Comparison of ENCODE assay signal across 8 cellular contexts in genomic region chr14:104986487-104987164, GRCh38. TPM values are rescaled to one million over a fixed set of nuclear protein-coding genes. Genes with fewer than 3 reads are reported as not detected.
DNase-seq lines count a peak whose midpoint lies in the region; ATAC-seq lines count a peak whose summit lies in the region.
"Had no signal": no experiment of that assay in that cellular context is flagged by ENCODE, and none has a peak within 500 bp of the region (broad histone marks: within the 10 kb centered on the region; RNA-seq: fewer than 3 reads in every experiment).

No MANE protein-coding gene starts in this region.

- ATAC-seq in stimulated activated naive B cell treated with anti-CD40 and anti-IgM and Interleukin-4, amounts not matched to agents 10 μg/mL and 1 μg/mL and 100 μg/mL, for 72 hours (replicated peaks), result no peak
- no peak for ATAC-seq in GM18498 (IDR thresholded peaks at IDR 0.05; ENCODE audit: unreplicated experiment)
- no peak for ATAC-seq in HG02884 (IDR thresholded peaks at IDR 0.05; ENCODE audit: unreplicated experiment)

- no peaks in the 10 kb centered on the region for H3K4me1 ChIP-seq in HUES48 (ENCODE audit: control insufficient read depth, insufficient read depth, low read length)

- H3K4me3 ChIP-seq in HUES48 (ENCODE audit: low read depth, low read length) (peak overlapping the region; percentile 82), iPS-18c (ENCODE audit: insufficient read depth, low read depth, low read length) (peak overlapping the region; percentile 60)

- H3K27ac ChIP-seq in HUES48 (ENCODE audit: low read depth, low read length), result no peak overlapping the region

- peaks cover under 1% of the 10 kb centered on the region for H3K36me3 Mint-ChIP-seq in activated naive CD8-positive, alpha-beta T cell treated with anti-CD3 and anti-CD28 coated beads for 36 hours
- peaks cover 0 to 8% of the 10 kb centered on the region in 2 donors for H3K36me3 Mint-ChIP-seq in stimulated activated naive B cell treated with anti-CD40 and anti-IgM and Interleukin-4, amounts not matched to agents 10 μg/mL and 1 μg/mL and 100 μg/mL, for 72 hours

- H3K27me3 Mint-ChIP-seq in activated naive CD8-positive, alpha-beta T cell treated with anti-CD3 and anti-CD28 coated beads for 36 hours, result no peaks in the 10 kb centered on the region
- peaks cover 0 to 3% of the 10 kb centered on the region in 2 donors for H3K27me3 Mint-ChIP-seq in stimulated activated naive B cell treated with anti-CD40 and anti-IgM and Interleukin-4, amounts not matched to agents 10 μg/mL and 1 μg/mL and 100 μg/mL, for 72 hours

- H3K4me1 Mint-ChIP-seq in activated naive CD8-positive, alpha-beta T cell treated with anti-CD3 and anti-CD28 coated beads for 36 hours, result no peaks in the 10 kb centered on the region
- H3K4me1 Mint-ChIP-seq in stimulated activated naive B cell treated with anti-CD40 and anti-IgM and Interleukin-4, amounts not matched to agents 10 μg/mL and 1 μg/mL and 100 μg/mL, for 72 hours, result peaks cover 16 to 18% of the 10 kb centered on the region in 2 donors

- H3K4me3 Mint-ChIP-seq in activated naive CD8-positive, alpha-beta T cell treated with anti-CD3 and anti-CD28 coated beads for 36 hours, result peak overlapping the region; percentile 69
- H3K4me3 Mint-ChIP-seq in stimulated activated naive B cell treated with anti-CD40 and anti-IgM and Interleukin-4, amounts not matched to agents 10 μg/mL and 1 μg/mL and 100 μg/mL, for 72 hours, result peak overlapping the region; percentile 75 to 86

- no peak for DNase-seq in activated naive CD8-positive, alpha-beta T cell treated with anti-CD3 and anti-CD28 coated beads for 36 hours
- no peak for DNase-seq in stimulated activated naive B cell treated with anti-CD40 and anti-IgM and Interleukin-4, amounts not matched to agents 10 μg/mL and 1 μg/mL and 100 μg/mL, for 72 hours
- DNase-seq in NK-92 treated with Interleukin-12 subunit alpha and Interleukin-12 subunit beta, amount 100 ng/mL, for 24 hours (lab: John Stamatoyannopoulos, UW), result no peak
- DNase-seq: GOT3 had no signal

- no peaks in the 10 kb centered on the region; the same call in 1 of the 2 replicates for H3K27me3 ChIP-seq in HUES48 (ENCODE audit: control insufficient read depth, insufficient read depth, low read length)

- H3K9me3 Mint-ChIP-seq in activated naive CD8-positive, alpha-beta T cell treated with anti-CD3 and anti-CD28 coated beads for 36 hours, result no peaks in the 10 kb centered on the region
- peaks cover 0 to 2% of the 10 kb centered on the region in 2 donors for H3K9me3 Mint-ChIP-seq in stimulated activated naive B cell treated with anti-CD40 and anti-IgM and Interleukin-4, amounts not matched to agents 10 μg/mL and 1 μg/mL and 100 μg/mL, for 72 hours

- no peak overlapping the region for H3K27ac Mint-ChIP-seq in activated naive CD8-positive, alpha-beta T cell treated with anti-CD3 and anti-CD28 coated beads for 36 hours
- H3K27ac Mint-ChIP-seq in stimulated activated naive B cell treated with anti-CD40 and anti-IgM and Interleukin-4, amounts not matched to agents 10 μg/mL and 1 μg/mL and 100 μg/mL, for 72 hours, result peak overlapping the region; percentile 80

- no peaks in the 10 kb centered on the region for H3K36me3 ChIP-seq in HUES48 (ENCODE audit: control insufficient read depth, insufficient read depth, low read length)

- no peak overlapping the region for H3K9ac ChIP-seq in HUES48 (ENCODE audit: low read depth, low read length)

- no peaks in the 10 kb centered on the region for H3K9me3 ChIP-seq in HUES48 (ENCODE audit: control insufficient read depth, insufficient read depth, low read length)
- peaks cover 2% of the 10 kb centered on the region for H3K9me3 ChIP-seq in iPS-18c (ENCODE audit: control insufficient read depth, insufficient read depth, low read length)

RNA-seq across cellular contexts. Expression of gene CLBA1, which starts 1.0 kb away (rescaled TPM):
- total RNA-seq in activated naive CD8-positive, alpha-beta T cell treated with anti-CD3 and anti-CD28 coated beads for 36 hours, result 1 to 10 TPM; 1.5 to 1.9 TPM

RNA-seq across cellular contexts. Expression of gene AHNAK2, which starts 8.5 kb away (rescaled TPM):
- total RNA-seq in activated naive CD8-positive, alpha-beta T cell treated with anti-CD3 and anti-CD28 coated beads for 36 hours, result under 1 TPM in 1 of 2 experiments, not detected in 1; 0.02 TPM

RNA-seq across cellular contexts. Expression of gene CDCA4, which starts 34.3 kb away (rescaled TPM):
- 10 to 100 TPM; 89.7 to 89.8 TPM for total RNA-seq in activated naive CD8-positive, alpha-beta T cell treated with anti-CD3 and anti-CD28 coated beads for 36 hours
